Comparison of ENCODE assay signal across 15 cellular contexts in genomic region chr14:101596742-101597141, GRCh38. TPM values are rescaled to one million over a fixed set of nuclear protein-coding genes. Genes with fewer than 3 reads are reported as not detected.
DNase-seq lines count a peak whose midpoint lies in the region; ATAC-seq and TF ChIP-seq lines count a peak whose summit lies in the region.
"Had no signal": no experiment of that assay in that cellular context is flagged by ENCODE, and none has a peak within 500 bp of the region (broad histone marks: within the 10 kb centered on the region; RNA-seq: fewer than 3 reads in every experiment).

No MANE protein-coding gene starts in this region.

- peaks cover 0 to 7% of the 10 kb centered on the region in 2 donors for H3K9me3 ChIP-seq in right atrium auricular region
- no peaks in the 10 kb centered on the region for H3K9me3 ChIP-seq in T-helper 17 cell (ENCODE audit: control insufficient read depth, low read length, poor library complexity, severe bottlenecking)
- H3K9me3 ChIP-seq in effector memory CD4-positive, alpha-beta T cell (ENCODE audit: control insufficient read depth, low read length), result no peaks in the 10 kb centered on the region
- H3K9me3 ChIP-seq: adrenal gland, SJSA1 had no signal

- H3K36me3 Mint-ChIP-seq in T-helper 17 cell (ENCODE audit: low read depth), result peaks cover 3% of the 10 kb centered on the region

- H3K4me3 ChIP-seq in right atrium auricular region, result no peak overlapping the region
- H3K4me3 ChIP-seq in effector memory CD4-positive, alpha-beta T cell (ENCODE audit: insufficient read depth, low read depth, low read length, poor library complexity, severe bottlenecking), result no peak overlapping the region
- H3K4me3 ChIP-seq: adrenal gland, SJSA1 had no signal

- no peak for TF ChIP-seq CTCF in right atrium auricular region (IDR thresholded peaks at IDR 0.05)

- H3K27ac Mint-ChIP-seq in T-helper 17 cell, result peak overlapping the region; percentile 86
- peak overlapping the region; percentile 83 to 89 for H3K27ac Mint-ChIP-seq in stimulated activated naive CD8-positive, alpha-beta T cell treated with anti-CD3 and anti-CD28 coated beads, Interleukin-15, amount 100 ng/mL, for 72 hours

- DNase-seq in right atrium auricular region (ENCODE audit: low spot score), result peak; percentile 44
- no peak for DNase-seq in Right ventricle myocardium inferior (ENCODE audit: missing footprints)
- DNase-seq in T-helper 17 cell, result no peak
- DNase-seq in effector memory CD4-positive, alpha-beta T cell, result no peak
- peak in 1 of 2 donors; percentile 8 for DNase-seq in stimulated activated naive CD8-positive, alpha-beta T cell treated with anti-CD3 and anti-CD28 coated beads, Interleukin-15, amount 100 ng/mL, for 72 hours
- DNase-seq in cerebellar nuclear complex (lab: John Stamatoyannopoulos, UW), result no peak
- DNase-seq: foreskin fibroblast, KG1, NCI-H1436 had no signal

- H3K27me3 ChIP-seq in right atrium auricular region, result no peaks in the 10 kb centered on the region
- H3K27me3 ChIP-seq in effector memory CD4-positive, alpha-beta T cell (replicated peaks; ENCODE audit: control insufficient read depth, insufficient read depth, low read length, poor library complexity, severe bottlenecking), result no peaks in the 10 kb centered on the region
- H3K27me3 ChIP-seq: adrenal gland, SJSA1 had no signal

- no peaks in the 10 kb centered on the region for H3K27me3 Mint-ChIP-seq in T-helper 17 cell
- no peaks in the 10 kb centered on the region for H3K27me3 Mint-ChIP-seq in stimulated activated naive CD8-positive, alpha-beta T cell treated with anti-CD3 and anti-CD28 coated beads, Interleukin-15, amount 100 ng/mL, for 72 hours

- H3K36me3 ChIP-seq in right atrium auricular region, result no peaks in the 10 kb centered on the region
- H3K36me3 ChIP-seq in effector memory CD4-positive, alpha-beta T cell (ENCODE audit: control insufficient read depth, insufficient read depth, low read length), result no peaks in the 10 kb centered on the region
- H3K36me3 ChIP-seq: adrenal gland, SJSA1 had no signal

- no peak overlapping the region for H3K27ac ChIP-seq in right atrium auricular region
- peak overlapping the region; percentile 28 for H3K27ac ChIP-seq in effector memory CD4-positive, alpha-beta T cell (ENCODE audit: insufficient read depth, low read length, poor library complexity, severe bottlenecking)
- H3K27ac ChIP-seq: adrenal gland, SJSA1 had no signal

- no peak overlapping the region for H3K4me3 Mint-ChIP-seq in T-helper 17 cell
- peak overlapping the region; percentile 21 to 31 for H3K4me3 Mint-ChIP-seq in stimulated activated naive CD8-positive, alpha-beta T cell treated with anti-CD3 and anti-CD28 coated beads, Interleukin-15, amount 100 ng/mL, for 72 hours

- no peak for ATAC-seq in Right ventricle myocardium inferior
- no peak for ATAC-seq in T-helper 17 cell
- ATAC-seq in stimulated activated naive CD8-positive, alpha-beta T cell treated with anti-CD3 and anti-CD28 coated beads, Interleukin-15, amount 100 ng/mL, for 72 hours, result no peak
- no peak for ATAC-seq in GM18907 (IDR thresholded peaks at IDR 0.05; ENCODE audit: unreplicated experiment)
- no peak for ATAC-seq in HG03520 (IDR thresholded peaks at IDR 0.05; ENCODE audit: unreplicated experiment)

- H3K4me1 ChIP-seq in right atrium auricular region, result no peaks in the 10 kb centered on the region
- H3K4me1 ChIP-seq in effector memory CD4-positive, alpha-beta T cell (ENCODE audit: control insufficient read depth, insufficient read depth, low read length, poor library complexity, severe bottlenecking), result peaks cover 16% of the 10 kb centered on the region
- H3K4me1 ChIP-seq: adrenal gland, SJSA1 had no signal

- H3K4me1 Mint-ChIP-seq in T-helper 17 cell, result peaks cover 26% of the 10 kb centered on the region
- H3K4me1 Mint-ChIP-seq in stimulated activated naive CD8-positive, alpha-beta T cell treated with anti-CD3 and anti-CD28 coated beads, Interleukin-15, amount 100 ng/mL, for 72 hours, result peaks cover 41% of the 10 kb centered on the region

- H3K9me3 Mint-ChIP-seq in stimulated activated naive CD8-positive, alpha-beta T cell treated with anti-CD3 and anti-CD28 coated beads, Interleukin-15, amount 100 ng/mL, for 72 hours, result peaks cover 10 to 47% of the 10 kb centered on the region in 2 donors

- intact Hi-C loops in Right ventricle myocardium inferior (cut with DNase I), result no loop called here

RNA-seq across cellular contexts. Expression of gene DIO3, which starts 35.4 kb away (rescaled TPM):
- under 1 TPM in 1 of 2 donors, not detected in 1; 0.55 TPM for total RNA-seq in right atrium auricular region
- total RNA-seq in Right ventricle myocardium inferior, result 0.24 TPM
- not detected for total RNA-seq in T-helper 17 cell
- total RNA-seq: activated CD8-positive, alpha-beta memory T cell treated with anti-CD3 and anti-CD28 coated beads for 36 hours; myocyte; SJSA1 had no signal
